ENCODE assay signal across 1 cellular context in genomic region chr10:11014671-11015141, GRCh38.
TF ChIP-seq lines count a peak whose summit lies in the region.

No MANE protein-coding gene starts in this region.

TF ChIP-seq in GM23338, 12 proteins besides CTCF, POLR2A, EP300 and RAD21 (continued from another document):
- TF ChIP-seq REST (IDR thresholded peaks at IDR 0.05; ENCODE audit: unreplicated experiment) (no peak), POLR2AphosphoS5 (IDR thresholded peaks at IDR 0.05; ENCODE audit: low read depth) (no peak), ETS1 (IDR thresholded peaks at IDR 0.05) (no peak), EZH2phosphoT487 (IDR thresholded peaks at IDR 0.05; ENCODE audit: unreplicated experiment) (no peak), NANOG (IDR thresholded peaks at IDR 0.05; ENCODE audit: borderline replicate concordance) (no peak), ZNF331 (CRISPR knock-in tag; IDR thresholded peaks at IDR 0.05; ENCODE audit: low read depth) (no peak), CREB1 (CRISPR knock-in tag; IDR thresholded peaks at IDR 0.05; ENCODE audit: low read depth) (no peak)
- TF ChIP-seq, protein P1, sequence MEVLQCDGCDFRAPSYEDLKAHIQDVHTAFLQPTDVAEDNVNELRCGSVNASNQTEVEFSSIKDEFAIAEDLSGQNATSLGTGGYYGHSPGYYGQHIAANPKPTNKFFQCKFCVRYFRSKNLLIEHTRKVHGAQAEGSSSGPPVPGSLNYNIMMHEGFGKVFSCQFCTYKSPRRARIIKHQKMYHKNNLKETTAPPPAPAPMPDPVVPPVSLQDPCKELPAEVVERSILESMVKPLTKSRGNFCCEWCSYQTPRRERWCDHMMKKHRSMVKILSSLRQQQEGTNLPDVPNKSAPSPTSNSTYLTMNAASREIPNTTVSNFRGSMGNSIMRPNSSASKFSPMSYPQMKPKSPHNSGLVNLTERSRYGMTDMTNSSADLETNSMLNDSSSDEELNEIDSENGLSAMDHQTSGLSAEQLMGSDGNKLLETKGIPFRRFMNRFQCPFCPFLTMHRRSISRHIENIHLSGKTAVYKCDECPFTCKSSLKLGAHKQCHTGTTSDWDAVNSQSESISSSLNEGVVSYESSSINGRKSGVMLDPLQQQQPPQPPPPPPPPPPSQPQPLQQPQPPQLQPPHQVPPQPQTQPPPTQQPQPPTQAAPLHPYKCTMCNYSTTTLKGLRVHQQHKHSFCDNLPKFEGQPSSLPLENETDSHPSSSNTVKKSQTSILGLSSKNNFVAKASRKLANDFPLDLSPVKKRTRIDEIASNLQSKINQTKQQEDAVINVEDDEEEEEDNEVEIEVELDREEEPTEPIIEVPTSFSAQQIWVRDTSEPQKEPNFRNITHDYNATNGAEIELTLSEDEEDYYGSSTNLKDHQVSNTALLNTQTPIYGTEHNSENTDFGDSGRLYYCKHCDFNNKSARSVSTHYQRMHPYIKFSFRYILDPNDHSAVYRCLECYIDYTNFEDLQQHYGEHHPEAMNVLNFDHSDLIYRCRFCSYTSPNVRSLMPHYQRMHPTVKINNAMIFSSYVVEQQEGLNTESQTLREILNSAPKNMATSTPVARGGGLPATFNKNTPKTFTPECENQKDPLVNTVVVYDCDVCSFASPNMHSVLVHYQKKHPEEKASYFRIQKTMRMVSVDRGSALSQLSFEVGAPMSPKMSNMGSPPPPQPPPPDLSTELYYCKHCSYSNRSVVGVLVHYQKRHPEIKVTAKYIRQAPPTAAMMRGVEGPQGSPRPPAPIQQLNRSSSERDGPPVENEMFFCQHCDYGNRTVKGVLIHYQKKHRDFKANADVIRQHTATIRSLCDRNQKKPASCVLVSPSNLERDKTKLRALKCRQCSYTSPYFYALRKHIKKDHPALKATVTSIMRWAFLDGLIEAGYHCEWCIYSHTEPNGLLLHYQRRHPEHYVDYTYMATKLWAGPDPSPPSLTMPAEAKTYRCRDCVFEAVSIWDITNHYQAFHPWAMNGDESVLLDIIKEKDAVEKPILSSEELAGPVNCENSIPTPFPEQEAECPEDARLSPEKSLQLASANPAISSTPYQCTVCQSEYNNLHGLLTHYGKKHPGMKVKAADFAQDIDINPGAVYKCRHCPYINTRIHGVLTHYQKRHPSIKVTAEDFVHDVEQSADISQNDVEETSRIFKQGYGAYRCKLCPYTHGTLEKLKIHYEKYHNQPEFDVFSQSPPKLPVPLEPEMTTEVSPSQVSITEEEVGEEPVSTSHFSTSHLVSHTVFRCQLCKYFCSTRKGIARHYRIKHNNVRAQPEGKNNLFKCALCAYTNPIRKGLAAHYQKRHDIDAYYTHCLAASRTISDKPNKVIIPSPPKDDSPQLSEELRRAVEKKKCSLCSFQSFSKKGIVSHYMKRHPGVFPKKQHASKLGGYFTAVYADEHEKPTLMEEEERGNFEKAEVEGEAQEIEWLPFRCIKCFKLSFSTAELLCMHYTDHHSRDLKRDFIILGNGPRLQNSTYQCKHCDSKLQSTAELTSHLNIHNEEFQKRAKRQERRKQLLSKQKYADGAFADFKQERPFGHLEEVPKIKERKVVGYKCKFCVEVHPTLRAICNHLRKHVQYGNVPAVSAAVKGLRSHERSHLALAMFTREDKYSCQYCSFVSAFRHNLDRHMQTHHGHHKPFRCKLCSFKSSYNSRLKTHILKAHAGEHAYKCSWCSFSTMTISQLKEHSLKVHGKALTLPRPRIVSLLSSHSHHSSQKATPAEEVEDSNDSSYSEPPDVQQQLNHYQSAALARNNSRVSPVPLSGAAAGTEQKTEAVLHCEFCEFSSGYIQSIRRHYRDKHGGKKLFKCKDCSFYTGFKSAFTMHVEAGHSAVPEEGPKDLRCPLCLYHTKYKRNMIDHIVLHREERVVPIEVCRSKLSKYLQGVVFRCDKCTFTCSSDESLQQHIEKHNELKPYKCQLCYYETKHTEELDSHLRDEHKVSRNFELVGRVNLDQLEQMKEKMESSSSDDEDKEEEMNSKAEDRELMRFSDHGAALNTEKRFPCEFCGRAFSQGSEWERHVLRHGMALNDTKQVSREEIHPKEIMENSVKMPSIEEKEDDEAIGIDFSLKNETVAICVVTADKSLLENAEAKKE (CRISPR knock-in tag; IDR thresholded peaks at IDR 0.05): no peak
